9 cellular contexts compared by ENCODE assay signal in genomic region chr16:74896389-74897370, GRCh38.
DNase-seq lines count a peak whose midpoint lies in the region; ATAC-seq and TF ChIP-seq lines count a peak whose summit lies in the region.
"Had no signal": no experiment of that assay in that cellular context is flagged by ENCODE, and none has a peak within 500 bp of the region (broad histone marks: within the 10 kb centered on the region; RNA-seq: fewer than 3 reads in every experiment).

No MANE protein-coding gene starts in this region.

- no peak for TF ChIP-seq CTCF in CD14-positive monocyte (IDR thresholded peaks at IDR 0.05)
- no peak for TF ChIP-seq CTCF in chondrocyte (IDR thresholded peaks at IDR 0.05)

- DNase-seq in CD14-positive monocyte (ENCODE audit: low spot score) = no peak
- peak; percentile 74 for DNase-seq in LHCN-M2 (ENCODE audit: low read depth)
- DNase-seq in chondrocyte (ENCODE audit: low spot score) = no peak
- DNase-seq in kidney tubule cell (ENCODE audit: low spot score) = peak; percentile 68
- DNase-seq in activated CD8-positive, alpha-beta T cell treated with anti-CD3 and anti-CD28 coated beads, Interleukin-2, amount 10 ng/mL, durations not matched to agents 7 days and 5 days = no peak
- no peak for DNase-seq in NCI-H1417 (lab: John Stamatoyannopoulos, UW)

- peak overlapping the region in 5 of 7 donors; percentile 0 to 75 (median 15) for H3K27ac Mint-ChIP-seq in CD14-positive monocyte
- H3K27ac Mint-ChIP-seq in chondrocyte (ENCODE audit: unreplicated experiment) = peak overlapping the region; percentile 57
- H3K27ac Mint-ChIP-seq in stimulated activated memory B cell treated with anti-CD40 and anti-IgM and Interleukin-4, amounts not matched to agents 10 μg/mL and 1 μg/mL and 100 μg/mL, for 72 hours = no peak overlapping the region
- H3K27ac Mint-ChIP-seq in activated CD8-positive, alpha-beta T cell treated with anti-CD3 and anti-CD28 coated beads, Interleukin-2, amount 10 ng/mL, durations not matched to agents 7 days and 5 days = no peak overlapping the region

- H3K4me1 Mint-ChIP-seq in CD14-positive monocyte (peaks cover 2% of the 10 kb centered on the region), chondrocyte (ENCODE audit: low read depth) (peaks cover 13% of the 10 kb centered on the region)
- no peaks in the 10 kb centered on the region for H3K4me1 Mint-ChIP-seq in stimulated activated memory B cell treated with anti-CD40 and anti-IgM and Interleukin-4, amounts not matched to agents 10 μg/mL and 1 μg/mL and 100 μg/mL, for 72 hours
- no peaks in the 10 kb centered on the region for H3K4me1 Mint-ChIP-seq in activated CD8-positive, alpha-beta T cell treated with anti-CD3 and anti-CD28 coated beads, Interleukin-2, amount 10 ng/mL, durations not matched to agents 7 days and 5 days (ENCODE audit: low read depth)
- H3K4me1 Mint-ChIP-seq: central memory CD8-positive, alpha-beta T cell had no signal

- no peak for ATAC-seq in GM18505 (IDR thresholded peaks at IDR 0.05; ENCODE audit: unreplicated experiment)
- ATAC-seq in stimulated activated memory B cell treated with anti-CD40 and anti-IgM and Interleukin-4, amounts not matched to agents 10 μg/mL and 1 μg/mL and 100 μg/mL, for 72 hours = no peak
- ATAC-seq in activated CD8-positive, alpha-beta T cell treated with anti-CD3 and anti-CD28 coated beads, Interleukin-2, amount 10 ng/mL, durations not matched to agents 7 days and 5 days = no peak

- H3K9me3 Mint-ChIP-seq in CD14-positive monocyte = no peaks in the 10 kb centered on the region
- no peaks in the 10 kb centered on the region for H3K9me3 Mint-ChIP-seq in chondrocyte (ENCODE audit: low read depth)
- H3K9me3 Mint-ChIP-seq in stimulated activated memory B cell treated with anti-CD40 and anti-IgM and Interleukin-4, amounts not matched to agents 10 μg/mL and 1 μg/mL and 100 μg/mL, for 72 hours = no peaks in the 10 kb centered on the region
- H3K9me3 Mint-ChIP-seq in activated CD8-positive, alpha-beta T cell treated with anti-CD3 and anti-CD28 coated beads, Interleukin-2, amount 10 ng/mL, durations not matched to agents 7 days and 5 days (ENCODE audit: insufficient read depth) = no peaks in the 10 kb centered on the region
- H3K9me3 Mint-ChIP-seq: central memory CD8-positive, alpha-beta T cell had no signal

- no peak overlapping the region for H3K4me3 Mint-ChIP-seq in CD14-positive monocyte
- no peak overlapping the region for H3K4me3 Mint-ChIP-seq in chondrocyte (ENCODE audit: unreplicated experiment)
- H3K4me3 Mint-ChIP-seq in stimulated activated memory B cell treated with anti-CD40 and anti-IgM and Interleukin-4, amounts not matched to agents 10 μg/mL and 1 μg/mL and 100 μg/mL, for 72 hours = no peak overlapping the region
- no peak overlapping the region for H3K4me3 Mint-ChIP-seq in activated CD8-positive, alpha-beta T cell treated with anti-CD3 and anti-CD28 coated beads, Interleukin-2, amount 10 ng/mL, durations not matched to agents 7 days and 5 days
- H3K4me3 Mint-ChIP-seq: central memory CD8-positive, alpha-beta T cell had no signal

- intact Hi-C loops in CD14-positive monocyte (cut with micrococcal nuclease) = no loop called here

- no peaks in the 10 kb centered on the region for H3K27me3 Mint-ChIP-seq in CD14-positive monocyte (ENCODE audit: low read depth in 3 of 3)
- no peaks in the 10 kb centered on the region for H3K27me3 Mint-ChIP-seq in chondrocyte (ENCODE audit: low read depth)
- no peaks in the 10 kb centered on the region for H3K27me3 Mint-ChIP-seq in stimulated activated memory B cell treated with anti-CD40 and anti-IgM and Interleukin-4, amounts not matched to agents 10 μg/mL and 1 μg/mL and 100 μg/mL, for 72 hours
- H3K27me3 Mint-ChIP-seq in activated CD8-positive, alpha-beta T cell treated with anti-CD3 and anti-CD28 coated beads, Interleukin-2, amount 10 ng/mL, durations not matched to agents 7 days and 5 days (ENCODE audit: low read depth) = no peaks in the 10 kb centered on the region
- H3K27me3 Mint-ChIP-seq: central memory CD8-positive, alpha-beta T cell had no signal

- POLR2A ChIA-PET in activated CD8-positive, alpha-beta T cell treated with anti-CD3 and anti-CD28 coated beads, Interleukin-2, amount 10 ng/mL, durations not matched to agents 7 days and 5 days (lab: Charles Lee) = no interaction called here

- CTCF ChIA-PET in activated CD8-positive, alpha-beta T cell treated with anti-CD3 and anti-CD28 coated beads, Interleukin-2, amount 10 ng/mL, durations not matched to agents 7 days and 5 days (lab: Charles Lee) = no interaction called here

- no peak for TF ChIP-seq POLR2A in GM18505 (IDR thresholded peaks at IDR 0.05; ENCODE audit: borderline replicate concordance, extremely low read depth, insufficient read depth, insufficient read length)

- peaks cover 58 to 67% of the 10 kb centered on the region in 2 donors for H3K36me3 Mint-ChIP-seq in CD14-positive monocyte
- peaks cover 16% of the 10 kb centered on the region for H3K36me3 Mint-ChIP-seq in chondrocyte (ENCODE audit: low read depth)
- H3K36me3 Mint-ChIP-seq in stimulated activated memory B cell treated with anti-CD40 and anti-IgM and Interleukin-4, amounts not matched to agents 10 μg/mL and 1 μg/mL and 100 μg/mL, for 72 hours = peaks cover 67% of the 10 kb centered on the region
- H3K36me3 Mint-ChIP-seq in activated CD8-positive, alpha-beta T cell treated with anti-CD3 and anti-CD28 coated beads, Interleukin-2, amount 10 ng/mL, durations not matched to agents 7 days and 5 days (ENCODE audit: low read depth) = peaks cover 19% of the 10 kb centered on the region

Comparison
In these comparisons a context has a peak if more than half of its experiments do, and no peak if none do; other contexts are left out.
1. DNase-seq: peak in LHCN-M2 (single experiment) and kidney tubule cell (single experiment); none in CD14-positive monocyte (single experiment), chondrocyte (single experiment), activated CD8-positive, alpha-beta T cell treated with anti-CD3 and anti-CD28 coated beads, Interleukin-2, amount 10 ng/mL, durations not matched to agents 7 days and 5 days (single experiment) and NCI-H1417 (0 of 3).
2. H3K27ac Mint-ChIP-seq: peak in CD14-positive monocyte (5 of 7) and chondrocyte (single experiment); none in stimulated activated memory B cell treated with anti-CD40 and anti-IgM and Interleukin-4, amounts not matched to agents 10 μg/mL and 1 μg/mL and 100 μg/mL, for 72 hours (single experiment) and activated CD8-positive, alpha-beta T cell treated with anti-CD3 and anti-CD28 coated beads, Interleukin-2, amount 10 ng/mL, durations not matched to agents 7 days and 5 days (single experiment).